Comparison of ENCODE assay signal across 8 cellular contexts in genomic region chr5:151252762-151253603, GRCh38. TPM values are rescaled to one million over a fixed set of nuclear protein-coding genes. Genes with fewer than 3 reads are reported as not detected.
A peak's percentile ranks its signal among the peaks of the same experiment; 100 is the strongest.
DNase-seq lines count a peak whose midpoint lies in the region; ATAC-seq and FAIRE-seq lines count a peak whose summit lies in the region.

Gene GM2A, plus strand, starts transcription at chr5:151253185. Its CDS starts 32 bp downstream, at chr5:151253217.

- H3K27me3 ChIP-seq in muscle layer of colon (ENCODE audit: control insufficient read depth in 1 of 2, insufficient read depth in 2 of 2, low read length in 2 of 2), result no peaks in the 10 kb centered on the region

- H3K9me3 ChIP-seq in KOPT-K1 (ENCODE audit: insufficient read depth, low read length, poor library complexity, severe bottlenecking) (no peaks in the 10 kb centered on the region), muscle layer of colon (ENCODE audit: low read length) (no peaks in the 10 kb centered on the region)

- 0 out of 2 replicates have a peak, but pooled peaks cover 4% of the 10 kb centered on the region for H3K36me3 ChIP-seq in KOPT-K1 (ENCODE audit: insufficient read depth, low read length)
- no peaks in the 10 kb centered on the region for H3K36me3 ChIP-seq in muscle layer of colon (ENCODE audit: insufficient read depth, low read length)

- H3K36me3 Mint-ChIP-seq in activated T-cell treated with anti-CD3 and anti-CD28 coated beads, Interleukin-2, amount 50 U/mL, for 72 hours (ENCODE audit: insufficient read depth in 2 of 2), result peaks cover 1 to 2% of the 10 kb centered on the region in 2 donors

- peak; percentile 90 for DNase-seq in DMS79 (lab: John Stamatoyannopoulos, UW)
- peak; percentile 98 for DNase-seq in RCC 7860 (ENCODE audit: low spot score)
- peak; percentile 98 to 100 for DNase-seq in activated T-cell treated with anti-CD3 and anti-CD28 coated beads, Interleukin-2, amount 50 U/mL, for 72 hours
- peak; percentile 95 for DNase-seq in stimulated activated CD8-positive, alpha-beta memory T cell treated with anti-CD3 and anti-CD28 coated beads, Interleukin-7, amount 100 ng/mL, for 24 hours (ENCODE audit: low read depth)

- peak; percentile 89 for FAIRE-seq in RCC 7860 (lab: Jason Lieb, UNC)

- peak within 1 kb of the TSS; percentile 74 for H3K27ac Mint-ChIP-seq in activated T-cell treated with anti-CD3 and anti-CD28 coated beads, Interleukin-2, amount 50 U/mL, for 72 hours

- ATAC-seq in GM21786 (IDR thresholded peaks at IDR 0.05; ENCODE audit: unreplicated experiment) (peak; percentile 82), esophagus mucosa (peak; percentile 97)
- peak; percentile 92 to 93 for ATAC-seq in activated T-cell treated with anti-CD3 and anti-CD28 coated beads, Interleukin-2, amount 50 U/mL, for 72 hours (replicated peaks in 1 of 2)

- no peaks in the 10 kb centered on the region for H3K9me3 Mint-ChIP-seq in activated T-cell treated with anti-CD3 and anti-CD28 coated beads, Interleukin-2, amount 50 U/mL, for 72 hours

- peak within 1 kb of the TSS; percentile 94 to 96 for H3K4me3 Mint-ChIP-seq in activated T-cell treated with anti-CD3 and anti-CD28 coated beads, Interleukin-2, amount 50 U/mL, for 72 hours

- peaks cover 58% of the 10 kb centered on the region for H3K4me1 Mint-ChIP-seq in activated T-cell treated with anti-CD3 and anti-CD28 coated beads, Interleukin-2, amount 50 U/mL, for 72 hours (ENCODE audit: low read depth)

- no peaks in the 10 kb centered on the region for H3K27me3 Mint-ChIP-seq in activated T-cell treated with anti-CD3 and anti-CD28 coated beads, Interleukin-2, amount 50 U/mL, for 72 hours (ENCODE audit: low read depth)

- H3K9ac ChIP-seq in muscle layer of colon (ENCODE audit: low read length), result peak within 1 kb of the TSS; percentile 54

- H3K4me3 ChIP-seq in muscle layer of colon (ENCODE audit: low read depth in 1 of 2, low read length in 2 of 2), result peak within 1 kb of the TSS; percentile 96 to 97

- H3K27ac ChIP-seq in KOPT-K1 (ENCODE audit: low read depth, low read length, poor library complexity, severe bottlenecking), result peak within 1 kb of the TSS; percentile 86
- peak within 1 kb of the TSS; percentile 81 for H3K27ac ChIP-seq in muscle layer of colon (ENCODE audit: low read depth, low read length)

- peaks cover 17% of the 10 kb centered on the region for H3K4me1 ChIP-seq in muscle layer of colon (ENCODE audit: insufficient read depth, low read length)

RNA-seq across cellular contexts. Expression of gene GM2A, which starts in this region (rescaled TPM):
- 10 to 100 TPM; 19.4 to 28.2 TPM for total RNA-seq in activated T-cell treated with anti-CD3 and anti-CD28 coated beads, Interleukin-2, amount 50 U/mL, for 72 hours
- total RNA-seq in esophagus mucosa, result 118 TPM

Comparison
In these comparisons a context has a peak if more than half of its experiments do, and no peak if none do; other contexts are left out.
1. Peak in every context shown above with its lines: DNase-seq, ATAC-seq, H3K4me3 ChIP-seq and H3K27ac ChIP-seq.